ENCODE assay signal across 1 cellular context in the genomic region with DNA sequence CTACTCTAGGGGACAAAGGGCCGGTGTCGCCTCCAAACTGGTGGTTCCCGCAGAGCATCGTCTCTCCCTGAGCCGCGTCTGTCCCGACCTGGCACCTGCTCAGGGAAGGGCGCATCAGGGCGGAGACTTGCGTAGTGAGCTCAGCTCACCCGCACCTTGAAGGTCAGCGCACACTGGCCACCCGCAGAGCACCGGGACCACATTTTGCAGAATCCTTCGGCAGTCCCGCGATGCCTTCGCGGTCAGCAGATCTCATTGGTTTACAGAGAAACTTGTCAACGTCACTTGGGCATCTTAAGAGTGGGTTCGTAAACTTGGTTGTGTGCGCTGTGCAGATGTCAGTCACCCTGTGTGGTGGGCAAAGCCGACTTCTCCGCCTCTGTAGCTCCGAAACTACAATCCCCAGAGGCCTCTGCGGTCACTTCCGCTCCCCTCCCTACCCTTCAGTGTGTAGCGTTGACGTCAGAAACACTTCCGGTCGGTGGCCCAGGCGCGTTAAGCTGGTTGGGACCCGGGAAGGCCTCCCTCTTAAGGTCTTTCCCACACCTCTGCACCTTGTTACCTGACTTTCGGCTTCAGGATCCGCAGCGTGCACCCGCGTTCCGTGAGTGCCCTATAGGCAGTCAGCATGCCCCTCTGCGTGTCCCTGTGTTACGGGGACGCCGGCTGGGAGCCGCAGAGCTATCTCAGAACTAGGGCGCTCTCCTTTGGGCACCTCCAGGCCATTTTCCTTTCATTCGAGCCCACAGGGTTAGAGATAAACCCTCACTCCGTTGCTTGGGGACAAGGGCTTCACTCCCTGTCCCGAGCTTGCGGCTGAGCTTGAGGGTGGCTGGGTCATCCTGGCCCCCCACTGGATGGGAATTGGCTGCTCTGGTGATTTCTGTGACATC.
TF ChIP-seq lines count a peak whose summit lies in the region.

No MANE protein-coding gene starts in this region.

TF ChIP-seq in HEK293, 187 proteins besides CTCF, POLR2A, EP300 and RAD21 (continued from another document and continues in another):
- TF ChIP-seq ZSCAN30 (tag by site-specific recombination; IDR thresholded peaks at IDR 0.05) (peak; percentile 76), ZBTB17 (tag by site-specific recombination; IDR thresholded peaks at IDR 0.05) (peak; percentile 89), ZBTB26 (tag by site-specific recombination; optimal IDR thresholded peaks at IDR 0.05) (peak; percentile 40), ZNF785 (tag by site-specific recombination; IDR thresholded peaks at IDR 0.05) (no peak), ZNF433 (tag by site-specific recombination; IDR thresholded peaks at IDR 0.05; ENCODE audit: low read depth) (no peak), ZNF610 (tag by site-specific recombination; IDR thresholded peaks at IDR 0.05; ENCODE audit: borderline replicate concordance) (0 out of 2 replicates have a peak, but pooled peaks have one; percentile 53), KLF16 (tag by site-specific recombination; IDR thresholded peaks at IDR 0.05) (no peak), ZNF580 (tag by site-specific recombination; IDR thresholded peaks at IDR 0.05) (peak; percentile 96), ZNF585B (tag by site-specific recombination; IDR thresholded peaks at IDR 0.05) (no peak), ZNF10 (tag by site-specific recombination; IDR thresholded peaks at IDR 0.05) (peak; percentile 43; the same call in 1 of the 2 replicates), ZNF174 (tag by site-specific recombination; IDR thresholded peaks at IDR 0.05) (no peak), KLF1 (tag by site-specific recombination; IDR thresholded peaks at IDR 0.05) (peak; percentile 19; the same call in 1 of the 2 replicates), ZNF837 (tag by site-specific recombination; IDR thresholded peaks at IDR 0.05) (no peak), ZNF600 (tag by site-specific recombination; IDR thresholded peaks at IDR 0.05) (peak; percentile 68; the same call in 1 of the 2 replicates), ZNF24 (tag by site-specific recombination; IDR thresholded peaks at IDR 0.05) (0 out of 2 replicates have a peak, but pooled peaks have one; percentile 15), ZNF184 (tag by site-specific recombination; IDR thresholded peaks at IDR 0.05) (no peak), HIC1 (tag by site-specific recombination; IDR thresholded peaks at IDR 0.05) (no peak), WT1 (tag by site-specific recombination; IDR thresholded peaks at IDR 0.05) (peak; percentile 67), ZNF791 (tag by site-specific recombination; IDR thresholded peaks at IDR 0.05) (no peak), ZNF18 (tag by site-specific recombination; IDR thresholded peaks at IDR 0.05) (peak; percentile 41; the same call in 1 of the 2 replicates), ZNF596 (tag by site-specific recombination; IDR thresholded peaks at IDR 0.05) (0 out of 2 replicates have a peak, but pooled peaks have one; percentile 4), ZNF701 (tag by site-specific recombination; IDR thresholded peaks at IDR 0.05) (no peak), YY2 (tag by site-specific recombination; IDR thresholded peaks at IDR 0.05) (no peak; the same call in 1 of the 2 replicates), ZNF626 (tag by site-specific recombination; IDR thresholded peaks at IDR 0.05) (no peak), ZNF311 (tag by site-specific recombination; IDR thresholded peaks at IDR 0.05; ENCODE audit: borderline replicate concordance) (no peak), ZBTB21 (tag by site-specific recombination; IDR thresholded peaks at IDR 0.05) (peak; percentile 99), OVOL3 (tag by site-specific recombination; IDR thresholded peaks at IDR 0.05) (no peak), KLF8 (tag by site-specific recombination; IDR thresholded peaks at IDR 0.05) (peak; percentile 62; the same call in 1 of the 2 replicates), ZNF561 (tag by site-specific recombination; IDR thresholded peaks at IDR 0.05; ENCODE audit: borderline replicate concordance) (peak; percentile 79; the same call in 1 of the 2 replicates), ZNF777 (tag by site-specific recombination; IDR thresholded peaks at IDR 0.05; ENCODE audit: borderline replicate concordance) (no peak), ZNF26 (tag by site-specific recombination; IDR thresholded peaks at IDR 0.05) (no peak), ZNF423 (tag by site-specific recombination; IDR thresholded peaks at IDR 0.05) (peak; percentile 77), ZNF521 (tag by site-specific recombination; IDR thresholded peaks at IDR 0.05) (no peak), ZBTB48 (tag by site-specific recombination; IDR thresholded peaks at IDR 0.05) (0 out of 2 replicates have a peak, but pooled peaks have one; percentile 42), MYNN (tag by site-specific recombination; IDR thresholded peaks at IDR 0.05; ENCODE audit: borderline replicate concordance) (no peak), ZNF658 (tag by site-specific recombination; IDR thresholded peaks at IDR 0.05) (no peak), ZNF747 (tag by site-specific recombination; IDR thresholded peaks at IDR 0.05) (no peak), ZNF221 (tag by site-specific recombination; IDR thresholded peaks at IDR 0.05; ENCODE audit: borderline replicate concordance) (no peak), ATF2 (tag by site-specific recombination; IDR thresholded peaks at IDR 0.05; ENCODE audit: low read depth) (peak; percentile 92), REPIN1 (tag by site-specific recombination; IDR thresholded peaks at IDR 0.05; ENCODE audit: low read depth) (no peak)
- TF ChIP-seq, protein P1, sequence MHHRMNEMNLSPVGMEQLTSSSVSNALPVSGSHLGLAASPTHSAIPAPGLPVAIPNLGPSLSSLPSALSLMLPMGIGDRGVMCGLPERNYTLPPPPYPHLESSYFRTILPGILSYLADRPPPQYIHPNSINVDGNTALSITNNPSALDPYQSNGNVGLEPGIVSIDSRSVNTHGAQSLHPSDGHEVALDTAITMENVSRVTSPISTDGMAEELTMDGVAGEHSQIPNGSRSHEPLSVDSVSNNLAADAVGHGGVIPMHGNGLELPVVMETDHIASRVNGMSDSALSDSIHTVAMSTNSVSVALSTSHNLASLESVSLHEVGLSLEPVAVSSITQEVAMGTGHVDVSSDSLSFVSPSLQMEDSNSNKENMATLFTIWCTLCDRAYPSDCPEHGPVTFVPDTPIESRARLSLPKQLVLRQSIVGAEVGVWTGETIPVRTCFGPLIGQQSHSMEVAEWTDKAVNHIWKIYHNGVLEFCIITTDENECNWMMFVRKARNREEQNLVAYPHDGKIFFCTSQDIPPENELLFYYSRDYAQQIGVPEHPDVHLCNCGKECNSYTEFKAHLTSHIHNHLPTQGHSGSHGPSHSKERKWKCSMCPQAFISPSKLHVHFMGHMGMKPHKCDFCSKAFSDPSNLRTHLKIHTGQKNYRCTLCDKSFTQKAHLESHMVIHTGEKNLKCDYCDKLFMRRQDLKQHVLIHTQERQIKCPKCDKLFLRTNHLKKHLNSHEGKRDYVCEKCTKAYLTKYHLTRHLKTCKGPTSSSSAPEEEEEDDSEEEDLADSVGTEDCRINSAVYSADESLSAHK (tag by site-specific recombination; IDR thresholded peaks at IDR 0.05) = no peak
- TF ChIP-seq, protein P2, sequence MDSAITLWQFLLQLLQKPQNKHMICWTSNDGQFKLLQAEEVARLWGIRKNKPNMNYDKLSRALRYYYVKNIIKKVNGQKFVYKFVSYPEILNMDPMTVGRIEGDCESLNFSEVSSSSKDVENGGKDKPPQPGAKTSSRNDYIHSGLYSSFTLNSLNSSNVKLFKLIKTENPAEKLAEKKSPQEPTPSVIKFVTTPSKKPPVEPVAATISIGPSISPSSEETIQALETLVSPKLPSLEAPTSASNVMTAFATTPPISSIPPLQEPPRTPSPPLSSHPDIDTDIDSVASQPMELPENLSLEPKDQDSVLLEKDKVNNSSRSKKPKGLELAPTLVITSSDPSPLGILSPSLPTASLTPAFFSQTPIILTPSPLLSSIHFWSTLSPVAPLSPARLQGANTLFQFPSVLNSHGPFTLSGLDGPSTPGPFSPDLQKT (IDR thresholded peaks at IDR 0.05; ENCODE audit: borderline replicate concordance, low read depth, low read length) = peak; percentile 75; the same call in 1 of the 2 replicates
- TF ChIP-seq, protein P3, sequence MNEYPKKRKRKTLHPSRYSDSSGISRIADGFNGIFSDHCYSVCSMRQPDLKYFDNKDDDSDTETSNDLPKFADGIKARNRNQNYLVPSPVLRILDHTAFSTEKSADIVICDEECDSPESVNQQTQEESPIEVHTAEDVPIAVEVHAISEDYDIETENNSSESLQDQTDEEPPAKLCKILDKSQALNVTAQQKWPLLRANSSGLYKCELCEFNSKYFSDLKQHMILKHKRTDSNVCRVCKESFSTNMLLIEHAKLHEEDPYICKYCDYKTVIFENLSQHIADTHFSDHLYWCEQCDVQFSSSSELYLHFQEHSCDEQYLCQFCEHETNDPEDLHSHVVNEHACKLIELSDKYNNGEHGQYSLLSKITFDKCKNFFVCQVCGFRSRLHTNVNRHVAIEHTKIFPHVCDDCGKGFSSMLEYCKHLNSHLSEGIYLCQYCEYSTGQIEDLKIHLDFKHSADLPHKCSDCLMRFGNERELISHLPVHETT (tag by site-specific recombination; IDR thresholded peaks at IDR 0.05) = 0 out of 2 replicates have a peak, but pooled peaks have one; percentile 23
- TF ChIP-seq, protein P4, sequence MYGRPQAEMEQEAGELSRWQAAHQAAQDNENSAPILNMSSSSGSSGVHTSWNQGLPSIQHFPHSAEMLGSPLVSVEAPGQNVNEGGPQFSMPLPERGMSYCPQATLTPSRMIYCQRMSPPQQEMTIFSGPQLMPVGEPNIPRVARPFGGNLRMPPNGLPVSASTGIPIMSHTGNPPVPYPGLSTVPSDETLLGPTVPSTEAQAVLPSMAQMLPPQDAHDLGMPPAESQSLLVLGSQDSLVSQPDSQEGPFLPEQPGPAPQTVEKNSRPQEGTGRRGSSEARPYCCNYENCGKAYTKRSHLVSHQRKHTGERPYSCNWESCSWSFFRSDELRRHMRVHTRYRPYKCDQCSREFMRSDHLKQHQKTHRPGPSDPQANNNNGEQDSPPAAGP (tag by site-specific recombination; IDR thresholded peaks at IDR 0.05) = peak; percentile 54
